8 cellular contexts compared by ENCODE assay signal in the genomic region with DNA sequence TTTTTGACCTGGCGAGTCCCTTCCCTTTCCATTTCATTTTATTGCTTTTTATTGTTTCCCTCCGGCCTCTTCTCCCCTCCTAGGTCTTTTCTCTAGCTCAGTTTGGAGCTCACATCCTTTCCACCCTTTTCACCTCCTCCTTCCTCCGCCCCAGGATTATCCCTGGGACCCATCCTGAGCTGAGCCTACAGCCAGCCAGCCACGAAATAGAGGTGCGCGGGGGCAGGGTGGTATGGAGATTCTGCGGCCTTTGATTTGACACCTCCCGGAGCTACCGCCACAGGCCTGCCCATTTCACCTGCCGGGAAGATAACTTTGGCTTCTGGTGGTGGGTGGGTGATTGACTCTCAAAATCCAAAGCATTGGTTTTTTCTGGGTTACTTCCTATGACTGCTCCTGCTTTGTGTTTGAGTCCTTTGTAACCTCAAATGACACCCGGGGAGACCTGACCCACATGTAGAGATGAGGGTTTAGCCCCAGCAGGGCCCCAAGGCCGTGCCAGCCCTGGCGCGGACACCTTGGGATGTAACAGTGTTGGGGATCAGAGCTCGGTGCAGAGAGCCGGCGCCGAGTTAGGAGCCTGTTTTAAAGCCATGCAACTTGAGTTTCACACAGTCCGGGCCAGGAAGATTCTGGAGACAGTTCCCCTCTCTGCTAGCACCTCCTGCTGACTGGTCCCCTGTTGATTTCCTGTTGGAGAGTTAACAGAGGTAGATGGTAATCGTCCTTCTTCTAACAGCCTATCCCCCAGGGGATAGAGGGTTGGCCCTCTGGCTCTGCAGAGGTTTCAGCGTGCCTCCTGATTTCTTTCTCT. TPM values are rescaled to one million over a fixed set of nuclear protein-coding genes. Genes with fewer than 3 reads are reported as not detected.
DNase-seq lines count a peak whose midpoint lies in the region; ATAC-seq, FAIRE-seq and TF ChIP-seq lines count a peak whose summit lies in the region.

No MANE protein-coding gene starts in this region.

- peak overlapping the region; percentile 70 to 89 for H3K9ac ChIP-seq in colonic mucosa (ENCODE audit: low read depth in 2 of 2, low read length in 2 of 2)
- H3K9ac ChIP-seq in mesenchymal stem cell (ENCODE audit: low read length), result peak overlapping the region; percentile 98

- no peak overlapping the region for H2BK120ac ChIP-seq in mesenchymal stem cell (ENCODE audit: low read depth, low read length)

- H3K4me1 ChIP-seq in colonic mucosa (peaks cover 7% of the 10 kb centered on the region), mesenchymal stem cell (ENCODE audit: control insufficient read depth, insufficient read depth, low read depth, low read length) (peaks cover 25% of the 10 kb centered on the region), thyroid gland (peaks cover 38 to 52% of the 10 kb centered on the region in 2 donors)

- H3K4me3 Mint-ChIP-seq in T-helper 2 cell treated with Interferon-gamma antibody and Interleukin-4, amounts not matched to agents 5 μg/mL and 100 μg/mL, for 36 hours, result peak overlapping the region; percentile 90

- peak overlapping the region in 1 of 2 experiments; percentile 11 for H2BK12ac ChIP-seq in mesenchymal stem cell (ENCODE audit: low read length in 2 of 2)

- no peaks in the 10 kb centered on the region for H3K27me3 Mint-ChIP-seq in T-helper 2 cell treated with Interferon-gamma antibody and Interleukin-4, amounts not matched to agents 5 μg/mL and 100 μg/mL, for 36 hours (ENCODE audit: low read depth)

- no peak overlapping the region for H3K4ac ChIP-seq in mesenchymal stem cell (ENCODE audit: low read depth in 1 of 2, low read length in 2 of 2)

- no peak overlapping the region for H4K91ac ChIP-seq in mesenchymal stem cell (ENCODE audit: low read length)

- H2BK15ac ChIP-seq in mesenchymal stem cell (ENCODE audit: low read depth, poor library complexity, severe bottlenecking), result peak overlapping the region; percentile 89

- peak overlapping the region; percentile 86 for H3K4me2 ChIP-seq in mesenchymal stem cell (ENCODE audit: low read length, poor library complexity, severe bottlenecking)

- ATAC-seq in HG03196 (IDR thresholded peaks at IDR 0.05; ENCODE audit: unreplicated experiment) (peak; percentile 12), HG02840 (IDR thresholded peaks at IDR 0.05; ENCODE audit: low FRiP score, unreplicated experiment) (no peak), HG02970 (IDR thresholded peaks at IDR 0.05; ENCODE audit: low FRiP score, unreplicated experiment) (no peak)

- H3K36me3 Mint-ChIP-seq in T-helper 2 cell treated with Interferon-gamma antibody and Interleukin-4, amounts not matched to agents 5 μg/mL and 100 μg/mL, for 36 hours (ENCODE audit: low read depth), result peaks cover 23% of the 10 kb centered on the region

- H3K23ac ChIP-seq in mesenchymal stem cell (ENCODE audit: low read length in 2 of 2), result peak overlapping the region in 1 of 2 experiments; percentile 19

- H3K9me3 ChIP-seq in colonic mucosa (no peaks in the 10 kb centered on the region), mesenchymal stem cell (ENCODE audit: control insufficient read depth, low read length) (no peaks in the 10 kb centered on the region), thyroid gland (no peaks in the 10 kb centered on the region)

- no peaks in the 10 kb centered on the region for H3K9me3 Mint-ChIP-seq in T-helper 2 cell treated with Interferon-gamma antibody and Interleukin-4, amounts not matched to agents 5 μg/mL and 100 μg/mL, for 36 hours

- H3K27ac ChIP-seq in colonic mucosa, result peak overlapping the region; percentile 77
- H3K27ac ChIP-seq in mesenchymal stem cell (ENCODE audit: low read length, poor library complexity, severe bottlenecking), result peak overlapping the region; percentile 81
- peak overlapping the region; percentile 27 to 84 (median 65) for H3K27ac ChIP-seq in thyroid gland

- DNase-seq in GM12891 (ENCODE audit: insufficient read length, low spot score), result no peak
- peak; percentile 44 for DNase-seq in T-helper 2 cell treated with Interferon-gamma antibody and Interleukin-4, amounts not matched to agents 5 μg/mL and 100 μg/mL, for 36 hours (ENCODE audit: low spot score)
- peak; percentile 53 for DNase-seq in colonic mucosa
- peak; percentile 68 for DNase-seq in mesenchymal stem cell
- DNase-seq in thyroid gland, result peak; percentile 12 to 15

- peak overlapping the region; percentile 34 to 95 for H3K18ac ChIP-seq in mesenchymal stem cell (ENCODE audit: low read depth in 1 of 2, low read length in 2 of 2)

- H2AK5ac ChIP-seq in mesenchymal stem cell (ENCODE audit: low read length, severe bottlenecking), result peak overlapping the region; percentile 35

- H3K27me3 ChIP-seq in colonic mucosa, result peaks cover 8% of the 10 kb centered on the region
- no peaks in the 10 kb centered on the region for H3K27me3 ChIP-seq in mesenchymal stem cell (ENCODE audit: control insufficient read depth in 1 of 2, insufficient read depth in 1 of 2, low read length in 2 of 2)
- H3K27me3 ChIP-seq in thyroid gland, result no peaks in the 10 kb centered on the region

- H2BK5ac ChIP-seq in mesenchymal stem cell (ENCODE audit: low read depth, low read length, poor library complexity, severe bottlenecking), result peak overlapping the region; percentile 33

- peak; percentile 81 for FAIRE-seq in GM12891 (lab: Jason Lieb, UNC)

- H3K4me3 ChIP-seq in colonic mucosa (peak overlapping the region; percentile 44), mesenchymal stem cell (ENCODE audit: insufficient read depth in 1 of 2, low read depth in 1 of 2, low read length in 2 of 2) (peak overlapping the region; percentile 90 to 97), thyroid gland (replicated peaks in 1 of 3) (peak overlapping the region in 1 of 3 donors; percentile 79)

- peaks cover 70% of the 10 kb centered on the region for H3K4me1 Mint-ChIP-seq in T-helper 2 cell treated with Interferon-gamma antibody and Interleukin-4, amounts not matched to agents 5 μg/mL and 100 μg/mL, for 36 hours (ENCODE audit: low read depth)

- no peaks in the 10 kb centered on the region for H3K36me3 ChIP-seq in colonic mucosa
- H3K36me3 ChIP-seq in mesenchymal stem cell (ENCODE audit: control insufficient read depth in 1 of 2, insufficient read depth in 2 of 2, low read depth in 1 of 2, low read length in 2 of 2), result peaks cover 2 to 21% of the 10 kb centered on the region in 2 experiments
- no peaks in the 10 kb centered on the region for H3K36me3 ChIP-seq in thyroid gland

- TF ChIP-seq POLR2A in GM12891 (IDR thresholded peaks at IDR 0.05; ENCODE audit: low read depth, low read length), result peak; percentile 60
- TF ChIP-seq POLR2A in thyroid gland (IDR thresholded peaks at IDR 0.05), result no peak

- peak overlapping the region; percentile 84 for H3K27ac Mint-ChIP-seq in T-helper 2 cell treated with Interferon-gamma antibody and Interleukin-4, amounts not matched to agents 5 μg/mL and 100 μg/mL, for 36 hours

- peaks cover 4% of the 10 kb centered on the region for H3K79me1 ChIP-seq in mesenchymal stem cell (replicated peaks; ENCODE audit: low read length, poor library complexity, severe bottlenecking)

- no peak for TF ChIP-seq CTCF in colonic mucosa (IDR thresholded peaks at IDR 0.05)
- peak in 1 of 6 experiments; percentile 13 for TF ChIP-seq CTCF in thyroid gland (IDR thresholded peaks at IDR 0.05)

- intact Hi-C loops in colonic mucosa (cut with DNase I) (no loop called here), thyroid gland (cut with DNase I) (loop anchor here (5.0 kb wide), 1 partner anchor 142 kb away; no protein-coding TSS in a partner anchor)

- H4K8ac ChIP-seq in mesenchymal stem cell (ENCODE audit: low read length), result peak overlapping the region; percentile 12

- H2AFZ ChIP-seq in mesenchymal stem cell (ENCODE audit: low read depth, low read length), result no peak overlapping the region

- 4% methylated on average over 18 of the region's 21 CpGs for WGBS in mesenchymal stem cell
- WGBS in thyroid gland, 2 donors, result 59 to 63% methylated on average over 21 of the region's 21 CpGs

- H3K14ac ChIP-seq in mesenchymal stem cell (ENCODE audit: low read length in 2 of 2), result no peak overlapping the region

TF ChIP-seq in GM12891, 5 proteins besides CTCF, POLR2A, EP300 and RAD21:
- TF ChIP-seq POU2F2 (IDR thresholded peaks at IDR 0.05; ENCODE audit: low read depth, low read length), result no peak
- TF ChIP-seq PAX5 (IDR thresholded peaks at IDR 0.05; ENCODE audit: insufficient read depth, low read length, severe bottlenecking), result no peak
- TF ChIP-seq TAF1 (IDR thresholded peaks at IDR 0.05; ENCODE audit: low read depth, low read length), result peak; percentile 58; the same call in 1 of the 2 replicates
- no peak for TF ChIP-seq SPI1 (IDR thresholded peaks at IDR 0.05; ENCODE audit: low read depth, low read length)
- peak; percentile 51; the same call in 1 of the 2 replicates for TF ChIP-seq POLR2AphosphoS5 (IDR thresholded peaks at IDR 0.05; ENCODE audit: low read depth, low read length)

RNA-seq across cellular contexts. Expression of gene DUSP5, which starts 1.5 kb away (rescaled TPM):
- polyA plus RNA-seq in GM12891 (2012; ENCODE audit: low read depth, missing spikeins), result 60.6 TPM
- total RNA-seq in colonic mucosa (10 to 100 TPM in 1 of 2 donors, 1 to 10 TPM in 1; 6.2 to 22.0 TPM), thyroid gland (10 to 100 TPM in 1 of 4 donors, 1 to 10 TPM in 3; 2.1 to 14.2 (median 7.1) TPM)
- polyA plus RNA-seq in mesenchymal stem cell (2013, experiment 1 of 2), result 4.4 TPM
- polyA plus RNA-seq in mesenchymal stem cell (2013, experiment 2 of 2), result 4.4 TPM
